ENCODE assay signal across 1 cellular context in the genomic region with DNA sequence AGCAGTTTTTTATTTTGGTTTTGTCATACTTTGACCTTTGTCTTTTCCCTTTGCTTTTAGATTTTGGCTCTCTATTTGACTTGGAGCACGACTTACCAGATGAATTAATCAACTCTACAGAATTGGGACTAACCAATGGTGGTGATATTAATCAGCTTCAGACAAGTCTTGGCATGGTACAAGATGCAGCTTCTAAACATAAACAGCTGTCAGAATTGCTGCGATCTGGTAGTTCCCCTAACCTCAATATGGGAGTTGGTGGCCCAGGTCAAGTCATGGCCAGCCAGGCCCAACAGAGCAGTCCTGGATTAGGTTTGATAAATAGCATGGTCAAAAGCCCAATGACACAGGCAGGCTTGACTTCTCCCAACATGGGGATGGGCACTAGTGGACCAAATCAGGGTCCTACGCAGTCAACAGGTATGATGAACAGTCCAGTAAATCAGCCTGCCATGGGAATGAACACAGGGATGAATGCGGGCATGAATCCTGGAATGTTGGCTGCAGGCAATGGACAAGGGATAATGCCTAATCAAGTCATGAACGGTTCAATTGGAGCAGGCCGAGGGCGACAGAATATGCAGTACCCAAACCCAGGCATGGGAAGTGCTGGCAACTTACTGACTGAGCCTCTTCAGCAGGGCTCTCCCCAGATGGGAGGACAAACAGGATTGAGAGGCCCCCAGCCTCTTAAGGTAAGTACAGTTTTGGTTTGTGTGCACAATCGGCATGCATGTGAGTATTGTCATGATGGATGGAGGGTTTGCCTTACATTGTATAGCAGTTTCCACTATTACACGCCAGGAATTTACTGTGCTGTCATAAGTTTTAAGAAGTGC.
TF ChIP-seq lines count a peak whose summit lies in the region.

No MANE protein-coding gene starts in this region.

TF ChIP-seq in GM12878, 131 proteins besides CTCF, POLR2A, EP300 and RAD21 (continued from another document):
- TF ChIP-seq ZBTB11 (CRISPR knock-in tag; IDR thresholded peaks at IDR 0.05) (no peak), ZSCAN29 (IDR thresholded peaks at IDR 0.05) (no peak), PML (IDR thresholded peaks at IDR 0.05; ENCODE audit: low read length) (peak; percentile 40; the same call in 1 of the 2 replicates), IRF4 (IDR thresholded peaks at IDR 0.05; ENCODE audit: low read depth, low read length) (0 out of 2 replicates have a peak, but pooled peaks have one; percentile 37), FOS (IDR thresholded peaks at IDR 0.05; ENCODE audit: borderline replicate concordance, extremely low read depth, insufficient read length) (no peak), PAX5 (IDR thresholded peaks at IDR 0.05; ENCODE audit: borderline replicate concordance, low read depth, low read length) (no peak), HDGF (IDR thresholded peaks at IDR 0.05) (no peak), ZBED1 (IDR thresholded peaks at IDR 0.05; ENCODE audit: borderline replicate concordance) (peak; percentile 47; the same call in 1 of the 2 replicates), EZH2 (IDR thresholded peaks at IDR 0.05; ENCODE audit: borderline replicate concordance, control insufficient read depth, low read depth, low read length) (no peak), NR2C2 (IDR thresholded peaks at IDR 0.05; ENCODE audit: borderline replicate concordance, control insufficient read depth, insufficient read length, low read depth) (peak; percentile 22), KDM1A (IDR thresholded peaks at IDR 0.05; ENCODE audit: borderline replicate concordance) (no peak), MEF2A (IDR thresholded peaks at IDR 0.05; ENCODE audit: insufficient read depth, low read depth, low read length) (0 out of 2 replicates have a peak, but pooled peaks have one; percentile 6), RBBP5 (conservative IDR thresholded peaks at IDR 0.05) (no peak), CEBPB (IDR thresholded peaks at IDR 0.05; ENCODE audit: borderline replicate concordance in 1 of 2, low read depth in 2 of 2, low read length in 2 of 2) (no peak), HDAC2 (IDR thresholded peaks at IDR 0.05) (no peak), IRF3 (IDR thresholded peaks at IDR 0.05) (no peak), SREBF2 (IDR thresholded peaks at IDR 0.05; ENCODE audit: low read length) (no peak), TCF12 (IDR thresholded peaks at IDR 0.05; ENCODE audit: low read depth, low read length) (peak; percentile 49; the same call in 1 of the 2 replicates), JUNB (IDR thresholded peaks at IDR 0.05) (peak; percentile 61; the same call in 1 of the 2 replicates), RUNX3 (IDR thresholded peaks at IDR 0.05; ENCODE audit: low read length) (peak; percentile 86), LARP7 (IDR thresholded peaks at IDR 0.05) (no peak), CBX3 (IDR thresholded peaks at IDR 0.05; ENCODE audit: borderline replicate concordance, low read depth) (no peak), FOXM1 (IDR thresholded peaks at IDR 0.05; ENCODE audit: low read depth, low read length) (peak; percentile 46; the same call in 1 of the 2 replicates), POLR2AphosphoS5 (IDR thresholded peaks at IDR 0.05; ENCODE audit: low read length) (peak; percentile 53; the same call in 1 of the 2 replicates)
- TF ChIP-seq, protein P1, sequence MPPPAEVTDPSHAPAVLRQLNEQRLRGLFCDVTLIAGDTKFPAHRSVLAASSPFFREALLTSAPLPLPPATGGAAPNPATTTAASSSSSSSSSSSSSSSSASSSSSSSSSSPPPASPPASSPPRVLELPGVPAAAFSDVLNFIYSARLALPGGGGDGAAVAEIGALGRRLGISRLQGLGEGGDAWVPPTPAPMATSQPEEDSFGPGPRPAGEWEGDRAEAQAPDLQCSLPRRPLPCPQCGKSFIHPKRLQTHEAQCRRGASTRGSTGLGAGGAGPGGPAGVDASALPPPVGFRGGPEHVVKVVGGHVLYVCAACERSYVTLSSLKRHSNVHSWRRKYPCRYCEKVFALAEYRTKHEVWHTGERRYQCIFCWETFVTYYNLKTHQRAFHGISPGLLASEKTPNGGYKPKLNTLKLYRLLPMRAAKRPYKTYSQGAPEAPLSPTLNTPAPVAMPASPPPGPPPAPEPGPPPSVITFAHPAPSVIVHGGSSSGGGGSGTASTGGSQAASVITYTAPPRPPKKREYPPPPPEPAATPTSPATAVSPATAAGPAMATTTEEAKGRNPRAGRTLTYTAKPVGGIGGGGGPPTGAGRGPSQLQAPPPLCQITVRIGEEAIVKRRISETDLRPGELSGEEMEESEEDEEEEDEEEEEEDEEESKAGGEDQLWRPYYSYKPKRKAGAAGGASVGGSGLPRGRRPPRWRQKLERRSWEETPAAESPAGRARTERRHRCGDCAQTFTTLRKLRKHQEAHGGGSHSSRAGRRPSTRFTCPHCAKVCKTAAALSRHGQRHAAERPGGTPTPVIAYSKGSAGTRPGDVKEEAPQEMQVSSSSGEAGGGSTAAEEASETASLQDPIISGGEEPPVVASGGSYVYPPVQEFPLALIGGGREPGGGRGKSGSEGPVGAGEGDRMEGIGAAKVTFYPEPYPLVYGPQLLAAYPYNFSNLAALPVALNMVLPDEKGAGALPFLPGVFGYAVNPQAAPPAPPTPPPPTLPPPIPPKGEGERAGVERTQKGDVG (CRISPR knock-in tag; IDR thresholded peaks at IDR 0.05), result no peak
- TF ChIP-seq, protein P2, sequence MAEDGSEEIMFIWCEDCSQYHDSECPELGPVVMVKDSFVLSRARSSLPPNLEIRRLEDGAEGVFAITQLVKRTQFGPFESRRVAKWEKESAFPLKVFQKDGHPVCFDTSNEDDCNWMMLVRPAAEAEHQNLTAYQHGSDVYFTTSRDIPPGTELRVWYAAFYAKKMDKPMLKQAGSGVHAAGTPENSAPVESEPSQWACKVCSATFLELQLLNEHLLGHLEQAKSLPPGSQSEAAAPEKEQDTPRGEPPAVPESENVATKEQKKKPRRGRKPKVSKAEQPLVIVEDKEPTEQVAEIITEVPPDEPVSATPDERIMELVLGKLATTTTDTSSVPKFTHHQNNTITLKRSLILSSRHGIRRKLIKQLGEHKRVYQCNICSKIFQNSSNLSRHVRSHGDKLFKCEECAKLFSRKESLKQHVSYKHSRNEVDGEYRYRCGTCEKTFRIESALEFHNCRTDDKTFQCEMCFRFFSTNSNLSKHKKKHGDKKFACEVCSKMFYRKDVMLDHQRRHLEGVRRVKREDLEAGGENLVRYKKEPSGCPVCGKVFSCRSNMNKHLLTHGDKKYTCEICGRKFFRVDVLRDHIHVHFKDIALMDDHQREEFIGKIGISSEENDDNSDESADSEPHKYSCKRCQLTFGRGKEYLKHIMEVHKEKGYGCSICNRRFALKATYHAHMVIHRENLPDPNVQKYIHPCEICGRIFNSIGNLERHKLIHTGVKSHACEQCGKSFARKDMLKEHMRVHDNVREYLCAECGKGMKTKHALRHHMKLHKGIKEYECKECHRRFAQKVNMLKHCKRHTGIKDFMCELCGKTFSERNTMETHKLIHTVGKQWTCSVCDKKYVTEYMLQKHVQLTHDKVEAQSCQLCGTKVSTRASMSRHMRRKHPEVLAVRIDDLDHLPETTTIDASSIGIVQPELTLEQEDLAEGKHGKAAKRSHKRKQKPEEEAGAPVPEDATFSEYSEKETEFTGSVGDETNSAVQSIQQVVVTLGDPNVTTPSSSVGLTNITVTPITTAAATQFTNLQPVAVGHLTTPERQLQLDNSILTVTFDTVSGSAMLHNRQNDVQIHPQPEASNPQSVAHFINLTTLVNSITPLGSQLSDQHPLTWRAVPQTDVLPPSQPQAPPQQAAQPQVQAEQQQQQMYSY (CRISPR knock-in tag; IDR thresholded peaks at IDR 0.05), result no peak
